ENCODE assay signal across 17 cellular contexts in genomic region chr3:37640636-37641375, GRCh38.
"Had no signal": no experiment of that assay in that cellular context is flagged by ENCODE, and none has a peak within 500 bp of the region (broad histone marks: within the 10 kb centered on the region; RNA-seq: fewer than 3 reads in every experiment).

No MANE protein-coding gene starts in this region.

- H3K27ac ChIP-seq: prostate gland, sigmoid colon had no signal

- H3K9me3 Mint-ChIP-seq: activated CD4-positive, alpha-beta memory T cell treated with anti-CD3 and anti-CD28 coated beads, Interleukin-2, amount 10 ng/mL, durations not matched to agents 7 days and 5 days; activated naive CD8-positive, alpha-beta T cell treated with anti-CD3 and anti-CD28 coated beads, Interleukin-2, amount 10 ng/mL, durations not matched to agents 7 days and 5 days; type B pancreatic cell had no signal

- H3K27me3 ChIP-seq: breast epithelium, sigmoid colon had no signal

- H3K36me3 Mint-ChIP-seq: activated naive CD8-positive, alpha-beta T cell treated with anti-CD3 and anti-CD28 coated beads, Interleukin-2, amount 10 ng/mL, durations not matched to agents 7 days and 5 days; naive B cell had no signal

- H3K4me3 Mint-ChIP-seq: activated CD4-positive, alpha-beta memory T cell treated with anti-CD3 and anti-CD28 coated beads, Interleukin-2, amount 10 ng/mL, durations not matched to agents 7 days and 5 days; activated naive CD8-positive, alpha-beta T cell treated with anti-CD3 and anti-CD28 coated beads, Interleukin-2, amount 10 ng/mL, durations not matched to agents 7 days and 5 days; naive B cell; type B pancreatic cell had no signal

- H3K4me1 ChIP-seq: breast epithelium, prostate gland had no signal

- H3K4me3 ChIP-seq: breast epithelium, lung, prostate gland, sigmoid colon had no signal

- H3K27ac Mint-ChIP-seq: activated CD4-positive, alpha-beta memory T cell treated with anti-CD3 and anti-CD28 coated beads, Interleukin-2, amount 10 ng/mL, durations not matched to agents 7 days and 5 days; activated naive CD8-positive, alpha-beta T cell treated with anti-CD3 and anti-CD28 coated beads, Interleukin-2, amount 10 ng/mL, durations not matched to agents 7 days and 5 days; type B pancreatic cell had no signal

- DNase-seq: activated CD4-positive, alpha-beta memory T cell treated with anti-CD3 and anti-CD28 coated beads, Interleukin-2, amount 10 ng/mL, durations not matched to agents 7 days and 5 days; activated CD4-positive, alpha-beta T cell treated with anti-CD3 and anti-CD28 coated beads for 1 hour; activated CD8-positive, alpha-beta memory T cell treated with anti-CD3 and anti-CD28 coated beads, Interleukin-2, amount 50 U/mL, for 4 hours; activated naive CD8-positive, alpha-beta T cell treated with anti-CD3 and anti-CD28 coated beads, Interleukin-2, amount 10 ng/mL, durations not matched to agents 7 days and 5 days; aorta; effector CD4-positive, alpha-beta T cell; kidney glomerular epithelial cell; naive B cell; occipital lobe; sigmoid colon; stimulated activated CD4-positive, alpha-beta T cell treated with anti-CD3 and anti-CD28 coated beads, Interleukin-2, amount 100 ng/mL, for 24 hours; stimulated activated naive CD4-positive, alpha-beta T cell; T-helper 2 cell had no signal

- H3K36me3 ChIP-seq: breast epithelium, prostate gland, sigmoid colon had no signal

- H3K4me1 Mint-ChIP-seq: activated CD4-positive, alpha-beta memory T cell treated with anti-CD3 and anti-CD28 coated beads, Interleukin-2, amount 10 ng/mL, durations not matched to agents 7 days and 5 days; activated naive CD8-positive, alpha-beta T cell treated with anti-CD3 and anti-CD28 coated beads, Interleukin-2, amount 10 ng/mL, durations not matched to agents 7 days and 5 days; naive B cell had no signal

- H3K9me3 ChIP-seq: breast epithelium, prostate gland, sigmoid colon had no signal

- H3K27me3 Mint-ChIP-seq: activated CD4-positive, alpha-beta memory T cell treated with anti-CD3 and anti-CD28 coated beads, Interleukin-2, amount 10 ng/mL, durations not matched to agents 7 days and 5 days; naive B cell; type B pancreatic cell had no signal
